ENCODE assay signal across 8 cellular contexts in the genomic region with DNA sequence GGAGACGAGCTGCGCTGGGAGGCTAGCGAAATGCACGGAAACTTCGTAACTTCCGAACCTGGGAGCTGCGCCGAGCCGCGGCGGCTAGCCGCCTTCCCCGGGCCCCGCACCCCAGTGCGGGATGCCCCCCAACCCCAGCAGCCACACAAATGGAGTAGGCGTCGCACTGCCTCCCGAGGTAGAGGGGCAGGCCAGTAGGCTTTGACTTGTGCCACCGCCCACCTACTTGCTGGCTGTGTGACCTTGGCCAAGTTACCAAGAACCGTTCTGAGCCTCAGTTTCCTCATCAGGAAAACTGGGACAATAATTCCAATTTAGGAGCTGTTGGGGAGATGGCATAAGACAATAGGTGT. TPM values are rescaled to one million over a fixed set of nuclear protein-coding genes. Genes with fewer than 3 reads are reported as not detected.
DNase-seq lines count a peak whose midpoint lies in the region; ATAC-seq and TF ChIP-seq lines count a peak whose summit lies in the region.

No MANE protein-coding gene starts in this region.

- H3K9me3 ChIP-seq in body of pancreas (no peaks in the 10 kb centered on the region), mesodermal cell (ENCODE audit: control insufficient read depth, low read length) (no peaks in the 10 kb centered on the region), upper lobe of right lung (no peaks in the 10 kb centered on the region)

- DNase-seq in activated naive CD4-positive, alpha-beta T cell treated with anti-CD3 and anti-CD28 coated beads, Interleukin-2, amount 10 ng/mL, durations not matched to agents 7 days and 5 days: no peak
- DNase-seq in activated naive CD4-positive, alpha-beta T cell treated with anti-CD3 and anti-CD28 coated beads, Interleukin-2, amount 50 U/mL, for 16 hours: no peak
- DNase-seq in body of pancreas (no peak), upper lobe of right lung (no peak), NOMO-1 treated with DMSO at 0.1 percent for 48 hours (lab: John Stamatoyannopoulos, UW; ENCODE audit: unreplicated experiment) (no peak), NCI-H69 (lab: John Stamatoyannopoulos, UW) (no peak)

- peaks cover 21% of the 10 kb centered on the region for H3K4me1 Mint-ChIP-seq in activated naive CD4-positive, alpha-beta T cell treated with anti-CD3 and anti-CD28 coated beads, Interleukin-2, amount 10 ng/mL, durations not matched to agents 7 days and 5 days

- H3K4me3 Mint-ChIP-seq in activated naive CD4-positive, alpha-beta T cell treated with anti-CD3 and anti-CD28 coated beads, Interleukin-2, amount 10 ng/mL, durations not matched to agents 7 days and 5 days: peak overlapping the region; percentile 63

- no peak for TF ChIP-seq CTCF in body of pancreas (IDR thresholded peaks at IDR 0.05)
- no peak for TF ChIP-seq CTCF in upper lobe of right lung (IDR thresholded peaks at IDR 0.05)

- H3K27ac Mint-ChIP-seq in activated naive CD4-positive, alpha-beta T cell treated with anti-CD3 and anti-CD28 coated beads, Interleukin-2, amount 10 ng/mL, durations not matched to agents 7 days and 5 days: no peak overlapping the region

- TF ChIP-seq POLR2A in body of pancreas (IDR thresholded peaks at IDR 0.05): no peak

- intact Hi-C loops in body of pancreas (cut with DNase I): no loop called here
- intact Hi-C loops in upper lobe of right lung (cut with DNase I): no loop called here

- no peaks in the 10 kb centered on the region for H3K36me3 ChIP-seq in body of pancreas (replicated peaks in 1 of 2; ENCODE audit: insufficient read depth in 1 of 2, low read depth in 2 of 2)
- no peaks in the 10 kb centered on the region for H3K36me3 ChIP-seq in mesodermal cell (ENCODE audit: control insufficient read depth, insufficient read depth, low read length)
- H3K36me3 ChIP-seq in upper lobe of right lung: no peaks in the 10 kb centered on the region

- ATAC-seq in body of pancreas: no peak
- no peak for ATAC-seq in upper lobe of right lung
- ATAC-seq in HG02884 (IDR thresholded peaks at IDR 0.05; ENCODE audit: unreplicated experiment): no peak

- WGBS in body of pancreas, 2 donors: 0 to 2% methylated on average over 9 to 20 of the region's 20 CpGs
- 2% methylated on average over 14 to 17 of the region's 20 CpGs for WGBS in mesodermal cell (ENCODE audit: insufficient coverage in 2 of 2), 2 experiments

- H3K4me1 ChIP-seq in body of pancreas: peaks cover 17% of the 10 kb centered on the region
- H3K4me1 ChIP-seq in mesodermal cell (ENCODE audit: control insufficient read depth, insufficient read depth, low read length, poor library complexity, severe bottlenecking): peaks cover 5% of the 10 kb centered on the region
- no peaks in the 10 kb centered on the region for H3K4me1 ChIP-seq in upper lobe of right lung

- no peaks in the 10 kb centered on the region for H3K9me3 Mint-ChIP-seq in activated naive CD4-positive, alpha-beta T cell treated with anti-CD3 and anti-CD28 coated beads, Interleukin-2, amount 10 ng/mL, durations not matched to agents 7 days and 5 days

- no peaks in the 10 kb centered on the region for H3K36me3 Mint-ChIP-seq in activated naive CD4-positive, alpha-beta T cell treated with anti-CD3 and anti-CD28 coated beads, Interleukin-2, amount 10 ng/mL, durations not matched to agents 7 days and 5 days

- H3K27me3 ChIP-seq in body of pancreas (no peaks in the 10 kb centered on the region), upper lobe of right lung (no peaks in the 10 kb centered on the region)

- peaks cover 17% of the 10 kb centered on the region for H3K27me3 Mint-ChIP-seq in activated naive CD4-positive, alpha-beta T cell treated with anti-CD3 and anti-CD28 coated beads, Interleukin-2, amount 10 ng/mL, durations not matched to agents 7 days and 5 days

- CTCF ChIA-PET in activated naive CD4-positive, alpha-beta T cell treated with anti-CD3 and anti-CD28 coated beads, Interleukin-2, amount 10 ng/mL, durations not matched to agents 7 days and 5 days (lab: Charles Lee): interaction anchor here (0.7 to 1.1 kb wide), 2 partner anchors 54 to 79 kb away, joined by 3 to 6 read pairs; no protein-coding TSS in a partner anchor

- H3K27ac ChIP-seq in body of pancreas (peak overlapping the region; percentile 72 to 80 (median 78)), mesodermal cell (ENCODE audit: low read depth, low read length, severe bottlenecking) (no peak overlapping the region), upper lobe of right lung (peak overlapping the region; percentile 39)

- peak overlapping the region in 1 of 2 donors; percentile 29 for H3K4me3 ChIP-seq in body of pancreas
- H3K4me3 ChIP-seq in mesodermal cell (ENCODE audit: extremely low read depth, insufficient read depth, low read length, poor library complexity, severe bottlenecking): peak overlapping the region; percentile 64
- H3K4me3 ChIP-seq in upper lobe of right lung: peak overlapping the region; percentile 77

RNA-seq across cellular contexts. Expression of a gene that starts 0.5 kb away (rescaled TPM):
- total RNA-seq in body of pancreas (10 to 100 TPM; 11.5 to 13.5 TPM), upper lobe of right lung (24.7 TPM)
- 23.7 TPM for polyA plus RNA-seq in mesodermal cell (2013, experiment 1 of 2)
- 23.0 TPM for polyA plus RNA-seq in mesodermal cell (2013, experiment 2 of 2)
